18 cellular contexts compared by ENCODE assay signal in genomic region chr3:99855900-99856299, GRCh38. TPM values are rescaled to one million over a fixed set of nuclear protein-coding genes. Genes with fewer than 3 reads are reported as not detected.
A peak's percentile ranks its signal among the peaks of the same experiment; 100 is the strongest.
DNase-seq lines count a peak whose midpoint lies in the region; ATAC-seq, FAIRE-seq and TF ChIP-seq lines count a peak whose summit lies in the region.
"Had no signal": no experiment of that assay in that cellular context is flagged by ENCODE, and none has a peak within 500 bp of the region (broad histone marks: within the 10 kb centered on the region; RNA-seq: fewer than 3 reads in every experiment).

No MANE protein-coding gene starts in this region.

- H3K27ac ChIP-seq in astrocyte (ENCODE audit: low read depth, low read length), result no peak overlapping the region
- H3K27ac ChIP-seq in lower lobe of right lung, result no peak overlapping the region
- H3K27ac ChIP-seq: A549, C4-2B had no signal

- H3K79me2 ChIP-seq in astrocyte (ENCODE audit: insufficient read depth, low read length), result peaks cover 88% of the 10 kb centered on the region

- intact Hi-C loops in lower lobe of right lung (cut with DNase I), result no loop called here

- H3K36me3 Mint-ChIP-seq in activated T-cell treated with anti-CD3 and anti-CD28 coated beads, Interleukin-2, amount 50 U/mL, for 72 hours (ENCODE audit: insufficient read depth in 2 of 2), result peaks cover 0 to 1% of the 10 kb centered on the region in 2 donors
- H3K36me3 Mint-ChIP-seq in activated T-cell treated with anti-CD3 and anti-CD28 coated beads, Interleukin-2, amount 50 U/mL, for 4 hours (ENCODE audit: insufficient read depth), result peaks cover 17% of the 10 kb centered on the region
- H3K36me3 Mint-ChIP-seq in astrocyte (ENCODE audit: low read depth, unreplicated experiment), result peaks cover 8% of the 10 kb centered on the region
- peaks cover 46% of the 10 kb centered on the region for H3K36me3 Mint-ChIP-seq in osteocyte (ENCODE audit: unreplicated experiment)
- peaks cover 21% of the 10 kb centered on the region for H3K36me3 Mint-ChIP-seq in type B pancreatic cell

- peaks cover 33% of the 10 kb centered on the region for H4K20me1 ChIP-seq in astrocyte (ENCODE audit: insufficient read depth, low read length)

- no peaks in the 10 kb centered on the region for H3K27me3 Mint-ChIP-seq in activated T-cell treated with anti-CD3 and anti-CD28 coated beads, Interleukin-2, amount 50 U/mL, for 72 hours (ENCODE audit: low read depth)
- no peaks in the 10 kb centered on the region for H3K27me3 Mint-ChIP-seq in activated T-cell treated with anti-CD3 and anti-CD28 coated beads, Interleukin-2, amount 50 U/mL, for 4 hours (ENCODE audit: low read depth)
- no peaks in the 10 kb centered on the region for H3K27me3 Mint-ChIP-seq in astrocyte (ENCODE audit: low read depth, unreplicated experiment)
- no peaks in the 10 kb centered on the region for H3K27me3 Mint-ChIP-seq in osteocyte (ENCODE audit: unreplicated experiment)
- H3K27me3 Mint-ChIP-seq in type B pancreatic cell, result no peaks in the 10 kb centered on the region

- H3K36me3 ChIP-seq in astrocyte (ENCODE audit: insufficient read depth, low read length) (peaks cover 22% of the 10 kb centered on the region), lower lobe of right lung (no peaks in the 10 kb centered on the region)

- no peak overlapping the region for H3K9ac ChIP-seq in astrocyte (ENCODE audit: low read length)

- FAIRE-seq in astrocyte (lab: Jason Lieb, UNC), result no peak
- FAIRE-seq: A549, GM12878, H54 had no signal

- H3K4me3 Mint-ChIP-seq in activated T-cell treated with anti-CD3 and anti-CD28 coated beads, Interleukin-2, amount 50 U/mL, for 72 hours, result peak overlapping the region; percentile 37 to 55
- no peak overlapping the region for H3K4me3 Mint-ChIP-seq in activated T-cell treated with anti-CD3 and anti-CD28 coated beads, Interleukin-2, amount 50 U/mL, for 4 hours
- H3K4me3 Mint-ChIP-seq in astrocyte (ENCODE audit: unreplicated experiment) (peak overlapping the region; percentile 34), osteocyte (ENCODE audit: unreplicated experiment) (no peak overlapping the region), type B pancreatic cell (peak overlapping the region; percentile 22)

- H3K4me1 ChIP-seq in astrocyte (ENCODE audit: insufficient read depth, low read length), result peaks cover 23% of the 10 kb centered on the region
- H3K4me1 ChIP-seq in lower lobe of right lung, result peaks cover 7% of the 10 kb centered on the region

- H3K27me3 ChIP-seq in astrocyte (ENCODE audit: insufficient read depth, low read length) (no peaks in the 10 kb centered on the region), lower lobe of right lung (ENCODE audit: low read depth) (no peaks in the 10 kb centered on the region)

- H2AFZ ChIP-seq in astrocyte (ENCODE audit: low read depth, low read length), result no peak overlapping the region

- H3K27ac Mint-ChIP-seq in activated T-cell treated with anti-CD3 and anti-CD28 coated beads, Interleukin-2, amount 50 U/mL, for 72 hours, result no peak overlapping the region
- peak overlapping the region; percentile 44 for H3K27ac Mint-ChIP-seq in astrocyte (ENCODE audit: unreplicated experiment)
- H3K27ac Mint-ChIP-seq in osteocyte (ENCODE audit: unreplicated experiment), result peak overlapping the region; percentile 43
- peak overlapping the region; percentile 9 for H3K27ac Mint-ChIP-seq in type B pancreatic cell

- ATAC-seq in activated T-cell treated with anti-CD3 and anti-CD28 coated beads, Interleukin-2, amount 50 U/mL, for 72 hours (replicated peaks in 1 of 2), result no peak
- ATAC-seq in activated T-cell treated with anti-CD3 and anti-CD28 coated beads, Interleukin-2, amount 50 U/mL, for 4 hours, result no peak
- ATAC-seq in lower lobe of right lung (no peak), esophagus mucosa (no peak)
- ATAC-seq: A549, GM12878 had no signal

- peaks cover 60% of the 10 kb centered on the region for H3K4me1 Mint-ChIP-seq in activated T-cell treated with anti-CD3 and anti-CD28 coated beads, Interleukin-2, amount 50 U/mL, for 72 hours (ENCODE audit: low read depth)
- peaks cover 2% of the 10 kb centered on the region for H3K4me1 Mint-ChIP-seq in activated T-cell treated with anti-CD3 and anti-CD28 coated beads, Interleukin-2, amount 50 U/mL, for 4 hours (ENCODE audit: low read depth)
- H3K4me1 Mint-ChIP-seq in astrocyte (ENCODE audit: low read depth, unreplicated experiment) (peaks cover 71% of the 10 kb centered on the region), osteocyte (ENCODE audit: unreplicated experiment) (peaks cover 45% of the 10 kb centered on the region), type B pancreatic cell (ENCODE audit: unreplicated experiment) (peaks cover 24% of the 10 kb centered on the region)

- no peaks in the 10 kb centered on the region for H3K9me3 Mint-ChIP-seq in activated T-cell treated with anti-CD3 and anti-CD28 coated beads, Interleukin-2, amount 50 U/mL, for 72 hours
- H3K9me3 Mint-ChIP-seq in activated T-cell treated with anti-CD3 and anti-CD28 coated beads, Interleukin-2, amount 50 U/mL, for 4 hours, result no peaks in the 10 kb centered on the region
- H3K9me3 Mint-ChIP-seq in astrocyte (ENCODE audit: unreplicated experiment) (no peaks in the 10 kb centered on the region), osteocyte (ENCODE audit: unreplicated experiment) (no peaks in the 10 kb centered on the region), type B pancreatic cell (no peaks in the 10 kb centered on the region)

- no peaks in the 10 kb centered on the region for H3K9me3 ChIP-seq in astrocyte (ENCODE audit: insufficient read depth, low read depth, low read length)
- no peaks in the 10 kb centered on the region for H3K9me3 ChIP-seq in lower lobe of right lung
- H3K9me3 ChIP-seq: A549 had no signal

- TF ChIP-seq CTCF in astrocyte (IDR thresholded peaks at IDR 0.05; ENCODE audit: insufficient read depth, low read depth, low read length) (no peak), osteocyte (IDR thresholded peaks at IDR 0.05) (no peak), type B pancreatic cell (conservative IDR thresholded peaks at IDR 0.05) (no peak), lower lobe of right lung (IDR thresholded peaks at IDR 0.05) (no peak)

- no peak overlapping the region for H3K4me2 ChIP-seq in astrocyte (ENCODE audit: low read length)
- H3K4me2 ChIP-seq: A549 had no signal

- DNase-seq in activated T-cell treated with anti-CD3 and anti-CD28 coated beads, Interleukin-2, amount 50 U/mL, for 72 hours, result no peak
- DNase-seq in activated T-cell treated with anti-CD3 and anti-CD28 coated beads, Interleukin-2, amount 50 U/mL, for 4 hours, result no peak
- no peak for DNase-seq in astrocyte (ENCODE audit: low read depth)
- no peak for DNase-seq in osteocyte (ENCODE audit: extremely low spot score, unreplicated experiment)
- no peak for DNase-seq in type B pancreatic cell (ENCODE audit: extremely low spot score, unreplicated experiment)
- no peak for DNase-seq in lower lobe of right lung
- DNase-seq in NCI-H1436 treated with DMSO at 0.1 percent for 48 hours (lab: John Stamatoyannopoulos, UW), result no peak
- DNase-seq: GDM1, NCI-H1105 treated with DMSO at 0.1 percent for 48 hours, NCI-H2029, NCI-H2171 treated with DMSO at 0.1 percent for 48 hours, NCI-H446 treated with DMSO at 0.1 percent for 48 hours, NCI-H748 treated with DMSO at 0.1 percent for 48 hours had no signal

- H3K4me3 ChIP-seq in astrocyte (ENCODE audit: insufficient read depth, low read depth, low read length), result no peak overlapping the region
- no peak overlapping the region for H3K4me3 ChIP-seq in lower lobe of right lung
- H3K4me3 ChIP-seq: A549, GM12878 had no signal

RNA-seq across cellular contexts. Expression of gene CMSS1, which starts 38.2 kb away (rescaled TPM):
- total RNA-seq in activated T-cell treated with anti-CD3 and anti-CD28 coated beads, Interleukin-2, amount 50 U/mL, for 72 hours, result 100 to 1,000 TPM in 1 of 2 donors, 10 to 100 TPM in 1; 88.5 to 101 TPM
- total RNA-seq in activated T-cell treated with anti-CD3 and anti-CD28 coated beads, Interleukin-2, amount 50 U/mL, for 4 hours, result 100 to 1,000 TPM; 126 to 157 (median 136) TPM
- total RNA-seq in astrocyte (11.0 and 12.5 TPM in 2 replicates), osteocyte (38.5 and 47.2 TPM in 2 replicates), type B pancreatic cell (ENCODE audit: low replicate concordance) (14.5 and 34.1 TPM in 2 replicates), lower lobe of right lung (17.3 TPM), esophagus mucosa (24.5 TPM)

Comparison
In these comparisons a context has a peak if more than half of its experiments do, and no peak if none do; other contexts are left out.
1. H3K4me3 Mint-ChIP-seq: peak in activated T-cell treated with anti-CD3 and anti-CD28 coated beads, Interleukin-2, amount 50 U/mL, for 72 hours (2 of 2), astrocyte (single experiment) and type B pancreatic cell (single experiment); none in activated T-cell treated with anti-CD3 and anti-CD28 coated beads, Interleukin-2, amount 50 U/mL, for 4 hours (single experiment) and osteocyte (single experiment).